ENCODE assay signal across 8 cellular contexts in genomic region chr5:73497537-73498056, GRCh38. TPM values are rescaled to one million over a fixed set of nuclear protein-coding genes. Genes with fewer than 3 reads are reported as not detected.
DNase-seq lines count a peak whose midpoint lies in the region; ATAC-seq and TF ChIP-seq lines count a peak whose summit lies in the region.

No MANE protein-coding gene starts in this region.

- intact Hi-C loops in Panc1 (cut with micrococcal nuclease; ENCODE audit: unreplicated experiment) = no loop called here

- no peak for TF ChIP-seq POLR2A in erythroblast (IDR thresholded peaks at IDR 0.05; ENCODE audit: low read length)

- peak overlapping the region; percentile 72 for H3K4me2 ChIP-seq in parathyroid adenoma (ENCODE audit: low read length)

- H3K27ac ChIP-seq in Panc1 (ENCODE audit: low read length) (peak overlapping the region; percentile 91), parathyroid adenoma (peak overlapping the region; percentile 88)

- POLR2A ChIA-PET in Panc1 (lab: Charles Lee) = interaction anchor here (0.8 kb wide), 1 partner anchor 587 kb away, joined by 3 read pairs; no protein-coding TSS in a partner anchor

- no peak for DNase-seq in Panc1 (ENCODE audit: low read depth, low spot score)
- DNase-seq in erythroblast (lab: John Stamatoyannopoulos, UW) = peak; percentile 53 to 62
- no peak for DNase-seq in stimulated activated CD4-positive, alpha-beta T cell treated with anti-CD3 and anti-CD28 coated beads, Interleukin-12 subunit alpha, Interleukin-12 subunit beta, amount 100 ng/mL, for 4 hours
- DNase-seq in GM19240 (ENCODE audit: insufficient read length, low spot score) = no peak
- DNase-seq in EL = no peak

- H3K36me3 ChIP-seq in Panc1 (ENCODE audit: control insufficient read depth, insufficient read depth, low read length) (peaks cover 33% of the 10 kb centered on the region), parathyroid adenoma (ENCODE audit: control insufficient read depth, insufficient read depth, low read length) (no peaks in the 10 kb centered on the region)

- no peak for TF ChIP-seq CTCF in Panc1 (IDR thresholded peaks at IDR 0.05)
- TF ChIP-seq CTCF in parathyroid adenoma (IDR thresholded peaks at IDR 0.05) = no peak

- H3K27me3 ChIP-seq in Panc1 (ENCODE audit: control insufficient read depth, insufficient read depth, low read length) (no peaks in the 10 kb centered on the region), parathyroid adenoma (ENCODE audit: control insufficient read depth, insufficient read depth, low read length) (no peaks in the 10 kb centered on the region)

- in situ Hi-C loops in Panc1 (cut with HindIII; ENCODE audit: low pct_unique_long_range_greater_than_20kb, low sequenced_read_pairs) = no loop called here

- H3K4me3 ChIP-seq in Panc1 (ENCODE audit: low read depth in 2 of 2, low read length in 2 of 2) (peak overlapping the region; percentile 94), parathyroid adenoma (ENCODE audit: low read depth, low read length) (peak overlapping the region; percentile 83)

- H3K4me1 ChIP-seq in Panc1 (ENCODE audit: control insufficient read depth, insufficient read depth, low read length) (peaks cover 33% of the 10 kb centered on the region), parathyroid adenoma (peaks cover 7% of the 10 kb centered on the region)

- peak overlapping the region; percentile 95 for H2AFZ ChIP-seq in parathyroid adenoma

- ATAC-seq in GM19397 (IDR thresholded peaks at IDR 0.05; ENCODE audit: unreplicated experiment) (peak; percentile 4), Panc1 (peak; percentile 4), GM18907 (IDR thresholded peaks at IDR 0.05; ENCODE audit: unreplicated experiment) (no peak)

- CTCF ChIA-PET in Panc1 (lab: Charles Lee) = interaction anchor here (1.2 to 1.4 kb wide), 2 partner anchors 46 kb away, joined by 3 to 4 read pairs; no protein-coding TSS in a partner anchor

- no peaks in the 10 kb centered on the region for H3K9me3 ChIP-seq in Panc1 (ENCODE audit: control insufficient read depth, insufficient read depth, low read depth, low read length)
- H3K9me3 ChIP-seq in parathyroid adenoma (ENCODE audit: control insufficient read depth, low read length) = no peaks in the 10 kb centered on the region

- TSS peak; percentile 96 for BruUV-seq in Panc1 (replicated peaks; lab: Mats Ljungman, UMichigan)

- H3K9ac ChIP-seq in parathyroid adenoma = no peak overlapping the region

- H3K79me2 ChIP-seq in parathyroid adenoma = peaks cover 31% of the 10 kb centered on the region

RNA-seq across cellular contexts. Expression of gene BTF3, which starts 0.6 kb away (rescaled TPM):
- 647 TPM for total RNA-seq in Panc1 (2021; ENCODE audit: unreplicated experiment)
- polyA plus RNA-seq in Panc1 (2012; ENCODE audit: insufficient read length) = 644 TPM

RNA-seq across cellular contexts. Expression of gene FOXD1, which starts 49.0 kb away (rescaled TPM):
- total RNA-seq in Panc1 (2021; ENCODE audit: unreplicated experiment) = 63.3 TPM
- 53.3 TPM for polyA plus RNA-seq in Panc1 (2012; ENCODE audit: insufficient read length)

Comparison
In these comparisons a context has a peak if more than half of its experiments do, and no peak if none do; other contexts are left out.
1. DNase-seq: peak in erythroblast (2 of 2); none in Panc1 (single experiment), stimulated activated CD4-positive, alpha-beta T cell treated with anti-CD3 and anti-CD28 coated beads, Interleukin-12 subunit alpha, Interleukin-12 subunit beta, amount 100 ng/mL, for 4 hours (single experiment), GM19240 (single experiment) and EL (single experiment).